In the genomic region with DNA sequence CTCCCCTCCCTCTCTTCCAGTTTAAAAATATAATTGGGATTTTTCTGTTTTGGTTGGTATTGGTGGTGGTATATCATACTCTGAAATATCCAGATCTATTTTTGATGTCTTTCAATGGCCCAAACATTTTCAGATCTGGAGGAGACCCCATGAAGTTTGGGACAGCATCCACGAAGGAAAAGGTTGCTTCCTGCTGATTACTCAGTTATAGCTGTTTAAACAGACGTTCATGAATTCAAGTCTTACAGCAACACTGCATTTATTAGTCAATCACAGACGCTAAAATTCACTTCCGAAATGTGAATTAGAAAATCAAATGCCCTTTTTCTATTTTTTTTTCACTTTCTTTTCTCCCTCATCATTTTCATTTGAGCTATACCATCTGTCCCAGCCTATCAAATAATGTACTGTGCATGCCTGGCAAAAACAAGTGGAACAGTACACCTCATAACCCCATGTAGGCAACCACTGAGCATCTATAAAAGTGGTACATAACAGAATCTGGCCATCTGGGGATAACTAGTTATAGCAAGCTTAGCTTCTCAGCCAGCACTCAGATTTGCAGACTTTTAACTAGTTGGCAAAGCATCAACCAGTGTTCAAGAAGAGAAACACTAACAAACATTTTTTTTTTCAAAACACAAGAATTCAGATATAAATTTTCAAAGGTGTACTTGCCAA, we compare ENCODE assay signal across 11 cellular contexts.
DNase-seq lines count a peak whose midpoint lies in the region; ATAC-seq and TF ChIP-seq lines count a peak whose summit lies in the region.
"Had no signal": no experiment of that assay in that cellular context is flagged by ENCODE, and none has a peak within 500 bp of the region (broad histone marks: within the 10 kb centered on the region; RNA-seq: fewer than 3 reads in every experiment).

No MANE protein-coding gene starts in this region.

- intact Hi-C loops in lower lobe of right lung (cut with DNase I) (no loop called here), uterus (cut with DNase I; ENCODE audit: low total_unique reads) (no loop called here)

- peaks cover 76% of the 10 kb centered on the region for H3K4me1 Mint-ChIP-seq in activated naive CD4-positive, alpha-beta T cell treated with anti-CD3 and anti-CD28 coated beads, Interleukin-2, amount 50 U/mL, for 24 hours
- peaks cover 87% of the 10 kb centered on the region for H3K4me1 Mint-ChIP-seq in activated naive CD8-positive, alpha-beta T cell treated with anti-CD3 and anti-CD28 coated beads, Interleukin-2, amount 50 U/mL, for 24 hours

- peaks cover 31% of the 10 kb centered on the region for H3K4me1 ChIP-seq in lower lobe of right lung
- H3K4me1 ChIP-seq in uterus: peaks cover 0 to 9% of the 10 kb centered on the region in 2 donors

- H3K27me3 Mint-ChIP-seq in activated naive CD4-positive, alpha-beta T cell treated with anti-CD3 and anti-CD28 coated beads, Interleukin-2, amount 50 U/mL, for 24 hours: no peaks in the 10 kb centered on the region
- no peaks in the 10 kb centered on the region for H3K27me3 Mint-ChIP-seq in activated naive CD8-positive, alpha-beta T cell treated with anti-CD3 and anti-CD28 coated beads, Interleukin-2, amount 50 U/mL, for 24 hours

- peaks cover 25% of the 10 kb centered on the region for H3K36me3 Mint-ChIP-seq in activated naive CD4-positive, alpha-beta T cell treated with anti-CD3 and anti-CD28 coated beads, Interleukin-2, amount 50 U/mL, for 24 hours
- H3K36me3 Mint-ChIP-seq in activated naive CD8-positive, alpha-beta T cell treated with anti-CD3 and anti-CD28 coated beads, Interleukin-2, amount 50 U/mL, for 24 hours (ENCODE audit: low read depth): peaks cover 33% of the 10 kb centered on the region

- H3K27ac ChIP-seq in lower lobe of right lung: peak overlapping the region; percentile 62
- H3K27ac ChIP-seq in uterus: peak overlapping the region; percentile 59 to 69

- no peaks in the 10 kb centered on the region for H3K27me3 ChIP-seq in lower lobe of right lung (ENCODE audit: low read depth)
- no peaks in the 10 kb centered on the region for H3K27me3 ChIP-seq in uterus

- H3K4me3 Mint-ChIP-seq in activated naive CD4-positive, alpha-beta T cell treated with anti-CD3 and anti-CD28 coated beads, Interleukin-2, amount 50 U/mL, for 24 hours: peak overlapping the region; percentile 89
- peak overlapping the region; percentile 84 for H3K4me3 Mint-ChIP-seq in activated naive CD8-positive, alpha-beta T cell treated with anti-CD3 and anti-CD28 coated beads, Interleukin-2, amount 50 U/mL, for 24 hours

- no peak for TF ChIP-seq POLR2A in uterus (IDR thresholded peaks at IDR 0.05)

- H3K4me3 ChIP-seq in lower lobe of right lung (peak overlapping the region; percentile 52), uterus (peak overlapping the region; percentile 18 to 33), foreskin fibroblast (ENCODE audit: low read depth in 1 of 2, low read length in 2 of 2) (no peak overlapping the region)

- no peak for DNase-seq in activated naive CD4-positive, alpha-beta T cell treated with Interleukin-2 at 50 U/mL for 16 hours
- no peak for DNase-seq in activated naive CD8-positive, alpha-beta T cell treated with anti-CD3 and anti-CD28 coated beads, Interleukin-2, amount 50 U/mL, for 24 hours
- DNase-seq in lower lobe of right lung (no peak), uterus (no peak), foreskin fibroblast (no peak), GF-D8 (lab: John Stamatoyannopoulos, UW) (no peak)
- DNase-seq: activated CD8-positive, alpha-beta memory T cell treated with anti-CD3 and anti-CD28 coated beads, Interleukin-2, amount 50 U/mL, for 48 hours; COR-L47; NCI-H1048 had no signal

- H3K9me3 ChIP-seq in lower lobe of right lung: no peaks in the 10 kb centered on the region
- H3K9me3 ChIP-seq in uterus: no peaks in the 10 kb centered on the region

- H3K36me3 ChIP-seq in lower lobe of right lung: no peaks in the 10 kb centered on the region
- H3K36me3 ChIP-seq in uterus: no peaks in the 10 kb centered on the region

- ATAC-seq in activated naive CD8-positive, alpha-beta T cell treated with anti-CD3 and anti-CD28 coated beads, Interleukin-2, amount 50 U/mL, for 24 hours: peak; percentile 50
- ATAC-seq in lower lobe of right lung: no peak
- no peak for ATAC-seq in HG02610 (IDR thresholded peaks at IDR 0.05; ENCODE audit: unreplicated experiment)

- peak overlapping the region; percentile 98 for H3K27ac Mint-ChIP-seq in activated naive CD4-positive, alpha-beta T cell treated with anti-CD3 and anti-CD28 coated beads, Interleukin-2, amount 50 U/mL, for 24 hours
- peak overlapping the region; percentile 99 for H3K27ac Mint-ChIP-seq in activated naive CD8-positive, alpha-beta T cell treated with anti-CD3 and anti-CD28 coated beads, Interleukin-2, amount 50 U/mL, for 24 hours

- TF ChIP-seq CTCF in lower lobe of right lung (IDR thresholded peaks at IDR 0.05) (no peak), uterus (IDR thresholded peaks at IDR 0.05) (no peak), foreskin fibroblast (IDR thresholded peaks at IDR 0.05; ENCODE audit: low read depth, low read length) (no peak)

- no peaks in the 10 kb centered on the region for H3K9me3 Mint-ChIP-seq in activated naive CD4-positive, alpha-beta T cell treated with anti-CD3 and anti-CD28 coated beads, Interleukin-2, amount 50 U/mL, for 24 hours
- H3K9me3 Mint-ChIP-seq in activated naive CD8-positive, alpha-beta T cell treated with anti-CD3 and anti-CD28 coated beads, Interleukin-2, amount 50 U/mL, for 24 hours: peaks cover 4% of the 10 kb centered on the region

Comparison
In these comparisons a context has a peak if more than half of its experiments do, and no peak if none do; other contexts are left out.
1. H3K4me3 ChIP-seq: peak in lower lobe of right lung (single experiment) and uterus (2 of 2); none in foreskin fibroblast (0 of 2).